In the genomic region with DNA sequence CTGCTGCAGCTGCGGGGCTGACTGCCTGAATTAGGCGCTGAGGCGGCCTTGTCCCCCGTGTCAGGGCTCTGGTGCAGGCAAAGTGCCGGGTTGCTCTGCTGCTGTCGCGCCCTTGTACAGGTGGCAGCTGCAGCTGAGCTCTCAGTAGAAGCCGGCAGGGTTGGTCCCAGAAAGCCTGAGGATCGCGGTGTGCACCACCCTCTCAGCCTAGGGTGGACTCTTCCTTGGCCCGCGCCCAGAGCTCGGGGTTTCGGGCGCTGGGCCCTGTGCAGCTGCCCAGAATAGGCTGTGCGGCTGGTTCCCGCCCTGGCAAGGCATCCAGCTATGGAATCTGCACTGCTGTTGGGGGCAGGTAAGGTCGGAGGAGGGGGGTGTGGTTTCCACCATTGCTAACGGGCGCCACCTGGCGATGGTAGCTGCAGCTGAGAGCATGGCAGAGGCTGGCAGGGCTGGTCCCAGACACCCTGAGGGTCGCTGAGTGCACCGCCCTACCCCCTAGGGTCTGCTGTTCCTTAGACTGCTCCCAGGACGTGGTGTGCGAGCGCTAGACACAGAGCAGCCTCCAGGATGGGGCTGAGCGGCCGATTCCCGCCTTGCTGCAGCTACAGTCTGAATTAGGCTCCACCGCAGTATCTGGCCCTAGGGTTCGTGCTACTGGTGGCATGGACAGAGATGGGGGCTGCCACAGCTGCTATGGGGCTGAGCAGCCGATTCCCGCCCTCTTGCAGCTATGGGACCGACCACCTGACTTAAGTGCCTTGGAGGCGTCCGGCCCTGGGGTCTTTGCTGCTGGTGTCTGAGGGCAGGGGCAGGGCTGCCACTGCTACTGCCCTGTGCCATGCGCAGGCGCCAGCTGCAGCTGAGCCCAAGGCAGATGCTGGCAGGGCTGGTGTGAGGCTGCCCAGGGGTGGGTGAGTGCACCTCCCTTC, we compare ENCODE assay signal across 1 cellular context.
TF ChIP-seq lines count a peak whose summit lies in the region.
"Not testable (repeated sequence)": the region's sequence is repeated elsewhere in the genome, so short reads cannot be mapped to it uniquely, and the experiment has no call there.

No MANE protein-coding gene starts in this region.

TF ChIP-seq in HepG2, 621 proteins besides CTCF, POLR2A, EP300 and RAD21 (continued from another document and continues in another):
- TF ChIP-seq, protein P1, sequence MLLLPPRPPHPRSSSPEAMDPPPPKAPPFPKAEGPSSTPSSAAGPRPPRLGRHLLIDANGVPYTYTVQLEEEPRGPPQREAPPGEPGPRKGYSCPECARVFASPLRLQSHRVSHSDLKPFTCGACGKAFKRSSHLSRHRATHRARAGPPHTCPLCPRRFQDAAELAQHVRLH (CRISPR knock-in tag; IDR thresholded peaks at IDR 0.05; ENCODE audit: borderline replicate concordance, low read depth) = peak; percentile 34; the same call in 1 of the 2 replicates
- TF ChIP-seq ZNF839 (CRISPR knock-in tag; IDR thresholded peaks at IDR 0.05; ENCODE audit: borderline replicate concordance) (peak; percentile 77; the same call in 1 of the 2 replicates), ZNF800 (CRISPR knock-in tag; IDR thresholded peaks at IDR 0.05) (0 out of 2 replicates have a peak, but pooled peaks have one; percentile 17), POGZ (CRISPR knock-in tag; IDR thresholded peaks at IDR 0.05) (peak; percentile 59; the same call in 1 of the 2 replicates), RXRB (CRISPR knock-in tag; IDR thresholded peaks at IDR 0.05; ENCODE audit: borderline replicate concordance) (peak; percentile 88), STAG1 (CRISPR knock-in tag; IDR thresholded peaks at IDR 0.05) (peak; percentile 42), ZNF317 (CRISPR knock-in tag; IDR thresholded peaks at IDR 0.05) (0 out of 2 replicates have a peak, but pooled peaks have one; percentile 38), ZNF512 (CRISPR knock-in tag; IDR thresholded peaks at IDR 0.05) (peak; percentile 67; the same call in 1 of the 2 replicates), NFKB2 (CRISPR knock-in tag; IDR thresholded peaks at IDR 0.05; ENCODE audit: borderline replicate concordance) (0 out of 2 replicates have a peak, but pooled peaks have one; percentile 49), MAZ (IDR thresholded peaks at IDR 0.05; ENCODE audit: borderline replicate concordance, low read depth, low read length) (peak; percentile 24; the same call in 1 of the 2 replicates), TFDP1 (CRISPR knock-in tag; IDR thresholded peaks at IDR 0.05; ENCODE audit: borderline replicate concordance) (peak; percentile 29; the same call in 1 of the 2 replicates), ZNF768 (CRISPR knock-in tag; IDR thresholded peaks at IDR 0.05) (0 out of 2 replicates have a peak, but pooled peaks have one; percentile 6), RARA (CRISPR knock-in tag; IDR thresholded peaks at IDR 0.05) (0 out of 2 replicates have a peak, but pooled peaks have one; percentile 15), THAP11 (CRISPR knock-in tag; IDR thresholded peaks at IDR 0.05) (0 out of 2 replicates have a peak, but pooled peaks have one; percentile 14), ZNF83 (CRISPR knock-in tag; IDR thresholded peaks at IDR 0.05; ENCODE audit: borderline replicate concordance) (0 out of 2 replicates have a peak, but pooled peaks have one; percentile 60), HMGXB4 (CRISPR knock-in tag; IDR thresholded peaks at IDR 0.05; ENCODE audit: borderline replicate concordance in 1 of 2, low read depth in 1 of 2) (peak; percentile 38 to 78; a peak in 3 of 4 replicates), ZBTB4 (CRISPR knock-in tag; IDR thresholded peaks at IDR 0.05; ENCODE audit: borderline replicate concordance) (peak; percentile 74; the same call in 1 of the 2 replicates), NCOA1 (CRISPR knock-in tag; IDR thresholded peaks at IDR 0.05) (peak; percentile 75), UBTF (CRISPR knock-in tag; IDR thresholded peaks at IDR 0.05) (peak; percentile 34; the same call in 1 of the 2 replicates), KDM2A (CRISPR knock-in tag; IDR thresholded peaks at IDR 0.05; ENCODE audit: borderline replicate concordance, low read depth) (0 out of 2 replicates have a peak, but pooled peaks have one; percentile 2), ZNF281 (CRISPR knock-in tag; IDR thresholded peaks at IDR 0.05; ENCODE audit: borderline replicate concordance) (peak; percentile 48; the same call in 1 of the 2 replicates), FOXC1 (CRISPR knock-in tag; IDR thresholded peaks at IDR 0.05; ENCODE audit: borderline replicate concordance) (peak; percentile 86), SP4 (CRISPR knock-in tag; IDR thresholded peaks at IDR 0.05) (peak; percentile 82; the same call in 1 of the 2 replicates), GATAD2A (CRISPR knock-in tag; IDR thresholded peaks at IDR 0.05) (0 out of 2 replicates have a peak, but pooled peaks have one; percentile 25), KLF9 (CRISPR knock-in tag; IDR thresholded peaks at IDR 0.05; ENCODE audit: low read depth) (peak; percentile 90), ZNF143 (CRISPR knock-in tag; IDR thresholded peaks at IDR 0.05) (0 out of 2 replicates have a peak, but pooled peaks have one; percentile 19), ERF (CRISPR knock-in tag; IDR thresholded peaks at IDR 0.05) (0 out of 2 replicates have a peak, but pooled peaks have one; percentile 21)
- TF ChIP-seq MAZ (CRISPR knock-in tag; IDR thresholded peaks at IDR 0.05; ENCODE audit: low read depth) = not testable (repeated sequence)
- TF ChIP-seq, protein P2, sequence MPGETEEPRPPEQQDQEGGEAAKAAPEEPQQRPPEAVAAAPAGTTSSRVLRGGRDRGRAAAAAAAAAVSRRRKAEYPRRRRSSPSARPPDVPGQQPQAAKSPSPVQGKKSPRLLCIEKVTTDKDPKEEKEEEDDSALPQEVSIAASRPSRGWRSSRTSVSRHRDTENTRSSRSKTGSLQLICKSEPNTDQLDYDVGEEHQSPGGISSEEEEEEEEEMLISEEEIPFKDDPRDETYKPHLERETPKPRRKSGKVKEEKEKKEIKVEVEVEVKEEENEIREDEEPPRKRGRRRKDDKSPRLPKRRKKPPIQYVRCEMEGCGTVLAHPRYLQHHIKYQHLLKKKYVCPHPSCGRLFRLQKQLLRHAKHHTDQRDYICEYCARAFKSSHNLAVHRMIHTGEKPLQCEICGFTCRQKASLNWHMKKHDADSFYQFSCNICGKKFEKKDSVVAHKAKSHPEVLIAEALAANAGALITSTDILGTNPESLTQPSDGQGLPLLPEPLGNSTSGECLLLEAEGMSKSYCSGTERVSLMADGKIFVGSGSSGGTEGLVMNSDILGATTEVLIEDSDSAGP (CRISPR knock-in tag; IDR thresholded peaks at IDR 0.05; ENCODE audit: borderline replicate concordance) = peak; percentile 43
